15 cellular contexts compared by ENCODE assay signal in the genomic region with DNA sequence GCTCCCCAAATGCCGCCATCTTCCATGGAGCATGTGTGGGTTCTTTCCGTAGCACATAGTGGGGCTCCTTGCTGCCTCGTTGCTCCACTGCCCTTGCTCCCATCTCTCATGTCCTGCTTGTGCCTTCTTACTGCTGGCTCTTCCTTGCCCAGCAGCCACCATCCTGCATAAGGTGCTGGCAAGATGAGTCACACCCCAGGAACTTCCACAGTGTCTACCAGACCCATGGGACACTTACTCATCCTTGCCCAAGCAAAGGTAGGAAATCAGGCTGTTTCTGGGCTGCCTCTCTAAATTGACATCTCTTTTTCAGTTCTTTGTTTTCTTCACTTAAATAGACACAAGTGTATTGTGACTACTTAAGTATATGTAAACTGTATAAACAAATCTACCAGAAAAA. TPM values are rescaled to one million over a fixed set of nuclear protein-coding genes. Genes with fewer than 3 reads are reported as not detected.
DNase-seq lines count a peak whose midpoint lies in the region; ATAC-seq and TF ChIP-seq lines count a peak whose summit lies in the region.
"Had no signal": no experiment of that assay in that cellular context is flagged by ENCODE, and none has a peak within 500 bp of the region (broad histone marks: within the 10 kb centered on the region; RNA-seq: fewer than 3 reads in every experiment).

No MANE protein-coding gene starts in this region.

- no peak overlapping the region for H2BK12ac ChIP-seq in trophoblast cell (ENCODE audit: low read length)

- H3K4me1 ChIP-seq in PC-3 (ENCODE audit: insufficient read depth, low read length), result peaks cover 33% of the 10 kb centered on the region
- no peaks in the 10 kb centered on the region for H3K4me1 ChIP-seq in trophoblast cell (ENCODE audit: control insufficient read depth in 1 of 2, insufficient read depth in 2 of 2, low read length in 2 of 2)
- H3K4me1 ChIP-seq: ascending aorta had no signal

- no peaks in the 10 kb centered on the region for H3K36me3 Mint-ChIP-seq in activated CD4-positive, alpha-beta memory T cell treated with anti-CD3 and anti-CD28 coated beads for 36 hours

- intact Hi-C loops in PC-3 (cut with micrococcal nuclease), result no loop called here
- intact Hi-C loops in sciatic nerve (cut with DNase I), result no loop called here
- intact Hi-C loops in activated CD4-positive, alpha-beta memory T cell treated with anti-CD3 and anti-CD28 coated beads for 36 hours (cut with micrococcal nuclease), result no loop called here

- no peaks in the 10 kb centered on the region for H3F3A ChIP-seq in PC-3 (ENCODE audit: low read length, unreplicated experiment)

- no peaks in the 10 kb centered on the region for H3K27me3 ChIP-seq in PC-3 (ENCODE audit: low read length)
- no peaks in the 10 kb centered on the region for H3K27me3 ChIP-seq in trophoblast cell (ENCODE audit: insufficient read depth, low read length)
- H3K27me3 ChIP-seq: ascending aorta, hepatocyte had no signal

- H3K4ac ChIP-seq in trophoblast cell (ENCODE audit: low read depth, low read length), result no peak overlapping the region

- WGBS in trophoblast cell (ENCODE audit: extremely low coverage, insufficient coverage, insufficient read length), result no CpG with 5 or more reads among the region's 3 CpGs

- H3K27me3 Mint-ChIP-seq in activated CD4-positive, alpha-beta memory T cell treated with anti-CD3 and anti-CD28 coated beads for 36 hours, result no peaks in the 10 kb centered on the region

- H3K14ac ChIP-seq in trophoblast cell (ENCODE audit: low read length), result no peak overlapping the region

- H3K27ac ChIP-seq in PC-3 (ENCODE audit: low read length) (peak overlapping the region; percentile 21; the same call in 1 of the 2 replicates), epithelial cell of prostate (peak overlapping the region; percentile 36), trophoblast cell (ENCODE audit: low read depth, low read length) (no peak overlapping the region)
- H3K27ac ChIP-seq: ascending aorta, hepatocyte had no signal

- no peaks in the 10 kb centered on the region for H4K20me1 ChIP-seq in PC-3 (ENCODE audit: low read length)

- peak; percentile 78 for ATAC-seq in PC-3
- ATAC-seq in sciatic nerve, result no peak

- no peaks in the 10 kb centered on the region for H3K9me3 ChIP-seq in PC-3 (ENCODE audit: low read length)
- H3K9me3 ChIP-seq in trophoblast cell (ENCODE audit: insufficient read depth, low read depth, low read length), result no peaks in the 10 kb centered on the region
- H3K9me3 ChIP-seq: ascending aorta had no signal

- no peak overlapping the region for H2BK120ac ChIP-seq in trophoblast cell (ENCODE audit: insufficient read depth, low read length, poor library complexity)

- no peak overlapping the region for H4K8ac ChIP-seq in trophoblast cell (ENCODE audit: low read depth, low read length)

- H3K4me2 ChIP-seq in PC-3 (ENCODE audit: low read length), result 0 out of 2 replicates have a peak overlapping the region, but pooled peaks have one; percentile 18
- no peak overlapping the region for H3K4me2 ChIP-seq in trophoblast cell (ENCODE audit: low read length)
- H3K4me2 ChIP-seq: hepatocyte had no signal

- H4K12ac ChIP-seq in trophoblast cell (ENCODE audit: low read depth, low read length), result no peak overlapping the region

- H2AK5ac ChIP-seq in trophoblast cell (ENCODE audit: low read length), result no peak overlapping the region

- no peak overlapping the region for H3K18ac ChIP-seq in trophoblast cell (ENCODE audit: low read length)

- POLR2A ChIA-PET in PC-3 (lab: Charles Lee; ENCODE audit: unreplicated experiment), result no interaction called here
- POLR2A ChIA-PET in activated CD4-positive, alpha-beta memory T cell treated with anti-CD3 and anti-CD28 coated beads for 36 hours (lab: Charles Lee), result no interaction called here

- H3K79me2 ChIP-seq in PC-3 (ENCODE audit: low read length) (no peaks in the 10 kb centered on the region), trophoblast cell (ENCODE audit: control insufficient read depth, insufficient read depth, low read length, poor library complexity) (no peaks in the 10 kb centered on the region)
- H3K79me2 ChIP-seq: hepatocyte had no signal

- H3K9ac ChIP-seq in PC-3 (ENCODE audit: low read length) (no peak overlapping the region), trophoblast cell (ENCODE audit: low read length) (no peak overlapping the region)

- H3K27ac Mint-ChIP-seq in activated CD4-positive, alpha-beta memory T cell treated with anti-CD3 and anti-CD28 coated beads for 36 hours, result no peak overlapping the region
- H3K27ac Mint-ChIP-seq: activated T-helper 2 cell treated with anti-CD3 and anti-CD28 coated beads, Interferon-gamma antibody, Interleukin-2, Interleukin-4, amounts not matched to agents 10 μg/mL and 5 μg/mL and 100 μg/mL, durations not matched to agents 14 hours and 24 hours and 36 hours; T-helper 1 cell treated with Interleukin-12 subunit alpha and Interleukin-12 subunit beta and Interleukin-4 antibody, amounts not matched to agents 30 μg/mL and 1 μg/mL, for 36 hours had no signal

- H3K23ac ChIP-seq in trophoblast cell (ENCODE audit: low read length), result no peak overlapping the region

- H3K9me3 Mint-ChIP-seq in activated CD4-positive, alpha-beta memory T cell treated with anti-CD3 and anti-CD28 coated beads for 36 hours, result no peaks in the 10 kb centered on the region
- H3K9me3 Mint-ChIP-seq: activated T-helper 2 cell treated with anti-CD3 and anti-CD28 coated beads, Interferon-gamma antibody, Interleukin-2, Interleukin-4, amounts not matched to agents 10 μg/mL and 5 μg/mL and 100 μg/mL, durations not matched to agents 14 hours and 24 hours and 36 hours; T-helper 1 cell treated with Interleukin-12 subunit alpha and Interleukin-12 subunit beta and Interleukin-4 antibody, amounts not matched to agents 30 μg/mL and 1 μg/mL, for 36 hours had no signal

- no peak overlapping the region for H2BK5ac ChIP-seq in trophoblast cell (ENCODE audit: low read depth, low read length, poor library complexity)

- no TSS peak for BruUV-seq in PC-3 (replicated peaks; lab: Mats Ljungman, UMichigan)

- H3K36me3 ChIP-seq in PC-3 (ENCODE audit: low read depth, low read length) (no peaks in the 10 kb centered on the region), trophoblast cell (ENCODE audit: control insufficient read depth in 1 of 2, insufficient read depth in 2 of 2, low read length in 2 of 2) (no peaks in the 10 kb centered on the region)
- H3K36me3 ChIP-seq: ascending aorta had no signal

- H2AFZ ChIP-seq in PC-3 (ENCODE audit: low read length) (peak overlapping the region; percentile 24; the same call in 1 of the 2 replicates), trophoblast cell (ENCODE audit: insufficient read depth, low read length, poor library complexity) (no peak overlapping the region)
- H2AFZ ChIP-seq: hepatocyte had no signal

- TF ChIP-seq CTCF in PC-3 (conservative IDR thresholded peaks at IDR 0.05; ENCODE audit: low read depth, low read length), result no peak

- DNase-seq in GM03348 (ENCODE audit: low spot score) (peak; percentile 49), PC-3 (peak; percentile 80), epithelial cell of prostate (ENCODE audit: low read depth, low spot score) (peak; percentile 68), trophoblast cell (peak; percentile 52 to 56), hippocampal formation (lab: John Stamatoyannopoulos, UW) (no peak), sciatic nerve (ENCODE audit: low spot score) (no peak), T-helper 9 cell (no peak)
- no peak for DNase-seq in activated CD4-positive, alpha-beta memory T cell treated with anti-CD3 and anti-CD28 coated beads for 36 hours
- DNase-seq: activated CD4-positive, alpha-beta T cell treated with anti-CD3 and anti-CD28 coated beads, Interleukin-2, amount 50 U/mL, for 1 hour; effector CD8-positive, alpha-beta T cell had no signal

- no peaks in the 10 kb centered on the region for H3K9me2 ChIP-seq in PC-3 (replicated peaks; ENCODE audit: low read length)

- H3K4me3 ChIP-seq in PC-3 (ENCODE audit: low read length) (no peak overlapping the region), trophoblast cell (ENCODE audit: low read depth, low read length) (no peak overlapping the region)
- H3K4me3 ChIP-seq: ascending aorta, hepatocyte, lung had no signal

- no peak overlapping the region for H3K4me3 Mint-ChIP-seq in activated CD4-positive, alpha-beta memory T cell treated with anti-CD3 and anti-CD28 coated beads for 36 hours
- H3K4me3 Mint-ChIP-seq: T-helper 1 cell treated with Interleukin-12 subunit alpha and Interleukin-12 subunit beta and Interleukin-4 antibody, amounts not matched to agents 30 μg/mL and 1 μg/mL, for 36 hours had no signal

- no peaks in the 10 kb centered on the region for H3K4me1 Mint-ChIP-seq in activated CD4-positive, alpha-beta memory T cell treated with anti-CD3 and anti-CD28 coated beads for 36 hours (ENCODE audit: low read depth)

- H4K91ac ChIP-seq in trophoblast cell (ENCODE audit: low read depth, low read length), result no peak overlapping the region

- no peaks in the 10 kb centered on the region for H3K79me1 ChIP-seq in trophoblast cell (ENCODE audit: low read length)

- CTCF ChIA-PET in PC-3 (lab: Charles Lee), result no interaction called here
- CTCF ChIA-PET in activated CD4-positive, alpha-beta memory T cell treated with anti-CD3 and anti-CD28 coated beads for 36 hours (lab: Charles Lee), result no interaction called here

RNA-seq across cellular contexts. Expression of a gene that starts 39.4 kb away (rescaled TPM):
- total RNA-seq in PC-3 (2014; rRNA removed) (0.40 and 1.4 TPM in 2 replicates), sciatic nerve (0.31 TPM)
- 0.12 and 0.15 TPM in 2 replicates for polyA plus RNA-seq in trophoblast cell (2013)
- not detected for total RNA-seq in activated CD4-positive, alpha-beta memory T cell treated with anti-CD3 and anti-CD28 coated beads for 36 hours
- total RNA-seq: activated T-helper 2 cell treated with anti-CD3 and anti-CD28 coated beads, Interferon-gamma antibody, Interleukin-2, Interleukin-4, amounts not matched to agents 10 μg/mL and 5 μg/mL and 100 μg/mL, durations not matched to agents 14 hours and 24 hours and 36 hours; ascending aorta had no signal

Comparison
In these comparisons a context has a peak if more than half of its experiments do, and no peak if none do; other contexts are left out.
1. DNase-seq: peak in GM03348 (single experiment), PC-3 (single experiment), epithelial cell of prostate (single experiment) and trophoblast cell (2 of 2); none in hippocampal formation (0 of 2), sciatic nerve (single experiment), activated CD4-positive, alpha-beta memory T cell treated with anti-CD3 and anti-CD28 coated beads for 36 hours (single experiment) and T-helper 9 cell (single experiment).